11 cellular contexts compared by ENCODE assay signal in genomic region chr5:147635882-147636531, GRCh38.
"Had no signal": no experiment of that assay in that cellular context is flagged by ENCODE, and none has a peak within 500 bp of the region (broad histone marks: within the 10 kb centered on the region; RNA-seq: fewer than 3 reads in every experiment).

No MANE protein-coding gene starts in this region.

- H3K27ac ChIP-seq: body of pancreas, coronary artery, foreskin keratinocyte, testis had no signal

- H3K4me3 ChIP-seq: body of pancreas, coronary artery, testis had no signal

- H3K4me1 ChIP-seq: foreskin keratinocyte, testis had no signal

- H3K9me3 ChIP-seq: body of pancreas, testis had no signal

- H3K27me3 ChIP-seq: body of pancreas, foreskin keratinocyte, testis had no signal

- ATAC-seq: activated T-cell treated with anti-CD3 and anti-CD28 coated beads, Interleukin-2, amount 50 U/mL, for 72 hours; body of pancreas; foreskin keratinocyte; sciatic nerve had no signal

- DNase-seq: activated CD4-positive, alpha-beta T cell treated with anti-CD3 and anti-CD28 coated beads, Interleukin-2, amount 10 ng/mL, durations not matched to agents 7 days and 5 days; activated CD8-positive, alpha-beta memory T cell treated with anti-CD3 and anti-CD28 coated beads, Interleukin-2, amount 50 U/mL, for 48 hours; activated gamma-delta T cell treated with Interleukin-2 at 50 U/mL for 16 hours; activated T-cell treated with anti-CD3 and anti-CD28 coated beads, Interleukin-2, amount 50 U/mL, for 72 hours; amniotic stem cell; body of pancreas; central memory CD4-positive, alpha-beta T cell; foreskin keratinocyte; testis had no signal
